8 cellular contexts compared by ENCODE assay signal in genomic region chr16:6447046-6447445, GRCh38.
"Had no signal": no experiment of that assay in that cellular context is flagged by ENCODE, and none has a peak within 500 bp of the region (broad histone marks: within the 10 kb centered on the region; RNA-seq: fewer than 3 reads in every experiment).

No MANE protein-coding gene starts in this region.

- FAIRE-seq: H1, H54, HTR-8/SVneo, K562 had no signal

- DNase-seq: H9, HCEC 1CT, IMR-90 had no signal

- ATAC-seq: GM23338, K562 had no signal
